In genomic region chrX:13250831-13251612, GRCh38 we compare ENCODE assay signal across 10 cellular contexts.
DNase-seq lines count a peak whose midpoint lies in the region; ATAC-seq and TF ChIP-seq lines count a peak whose summit lies in the region.
"Had no signal": no experiment of that assay in that cellular context is flagged by ENCODE, and none has a peak within 500 bp of the region (broad histone marks: within the 10 kb centered on the region; RNA-seq: fewer than 3 reads in every experiment).

No MANE protein-coding gene starts in this region.

- no peak for ATAC-seq in GM19035 (IDR thresholded peaks at IDR 0.05; ENCODE audit: unreplicated experiment)
- ATAC-seq in natural killer cell = no peak

- H3K4me1 Mint-ChIP-seq in natural killer cell = peaks cover 19% of the 10 kb centered on the region in 2 donors

- no peaks in the 10 kb centered on the region for H3K36me3 ChIP-seq in rectal smooth muscle tissue (ENCODE audit: control insufficient read depth, insufficient read depth, low read length)

- H3K27ac ChIP-seq in rectal smooth muscle tissue (ENCODE audit: low read depth, low read length) = peak overlapping the region; percentile 37

- H3K27me3 ChIP-seq in rectal smooth muscle tissue (ENCODE audit: control insufficient read depth, insufficient read depth, low read length) = no peaks in the 10 kb centered on the region

- peaks cover 0 to 18% of the 10 kb centered on the region in 2 donors for H3K27me3 Mint-ChIP-seq in natural killer cell (ENCODE audit: low read depth in 2 of 2)

- TF ChIP-seq CTCF in fibroblast of villous mesenchyme (IDR thresholded peaks at IDR 0.05; ENCODE audit: insufficient read depth, low read depth, low read length) (no peak), natural killer cell (IDR thresholded peaks at IDR 0.05) (no peak)

- no peak overlapping the region for H3K4me3 ChIP-seq in fibroblast of villous mesenchyme (ENCODE audit: low read depth, low read length)
- no peak overlapping the region for H3K4me3 ChIP-seq in rectal smooth muscle tissue (ENCODE audit: low read length)

- no peaks in the 10 kb centered on the region for H3K9me3 Mint-ChIP-seq in natural killer cell

- H3K36me3 Mint-ChIP-seq in natural killer cell = no peaks in the 10 kb centered on the region

- no peak overlapping the region for H3K9ac ChIP-seq in rectal smooth muscle tissue (ENCODE audit: low read length)

- no peaks in the 10 kb centered on the region for H3K4me1 ChIP-seq in rectal smooth muscle tissue (ENCODE audit: control insufficient read depth, insufficient read depth, low read length)

- intact Hi-C loops in natural killer cell (cut with micrococcal nuclease) = loop anchor here (10.0 kb wide), 1 partner anchor 234 kb away; no protein-coding TSS in a partner anchor

- H3K27ac Mint-ChIP-seq in natural killer cell = no peak overlapping the region

- DNase-seq in GF-D8 (lab: John Stamatoyannopoulos, UW) (peak; percentile 63), SKM-1 treated with dmso at 0.1 percent for 144 hours (lab: John Stamatoyannopoulos, UW; ENCODE audit: unreplicated experiment) (peak; percentile 64), fibroblast of villous mesenchyme (ENCODE audit: low read depth) (peak; percentile 99), natural killer cell (no peak), NCI-H2171 treated with DMSO at 0.1 percent for 48 hours (lab: John Stamatoyannopoulos, UW) (no peak)
- no peak for DNase-seq in activated CD8-positive, alpha-beta memory T cell treated with anti-CD3 and anti-CD28 coated beads for 24 hours
- DNase-seq: DMS79 treated with DMSO at 0.1 percent for 48 hours, NCI-H1092 had no signal

- H3K4me3 Mint-ChIP-seq in natural killer cell = no peak overlapping the region

Comparison
In these comparisons a context has a peak if more than half of its experiments do, and no peak if none do; other contexts are left out.
1. DNase-seq: peak in GF-D8 (single experiment), SKM-1 treated with dmso at 0.1 percent for 144 hours (single experiment) and fibroblast of villous mesenchyme (single experiment); none in activated CD8-positive, alpha-beta memory T cell treated with anti-CD3 and anti-CD28 coated beads for 24 hours (single experiment), natural killer cell (single experiment) and NCI-H2171 treated with DMSO at 0.1 percent for 48 hours (single experiment).